Comparison of ENCODE assay signal across 20 cellular contexts in genomic region chr12:60693019-60693626, GRCh38.
"Had no signal": no experiment of that assay in that cellular context is flagged by ENCODE, and none has a peak within 500 bp of the region (broad histone marks: within the 10 kb centered on the region; RNA-seq: fewer than 3 reads in every experiment).

No MANE protein-coding gene starts in this region.

- H3K27me3 ChIP-seq: hepatocyte, left lung, thyroid gland had no signal

- FAIRE-seq: kidney had no signal

- H3K36me3 ChIP-seq: left lung, thyroid gland, WERI-Rb-1 had no signal

- H3K4me2 ChIP-seq: hepatocyte had no signal

- H3K4me1 ChIP-seq: left lung, thyroid gland had no signal

- H2AFZ ChIP-seq: hepatocyte had no signal

- H3K9me3 ChIP-seq: thyroid gland had no signal

- DNase-seq: activated CD4-positive, alpha-beta memory T cell treated with anti-CD3 and anti-CD28 coated beads for 36 hours; activated CD4-positive, alpha-beta T cell treated with anti-CD3 and anti-CD28 coated beads for 36 hours; activated CD8-positive, alpha-beta memory T cell treated with anti-CD3 and anti-CD28 coated beads, Interleukin-2, amount 10 ng/mL, durations not matched to agents 7 days and 5 days; activated effector memory CD4-positive, alpha-beta T cell treated with anti-CD3 and anti-CD28 coated beads, Interleukin-2, amount 50 U/mL, for 16 hours; activated T-cell treated with anti-CD3 and anti-CD28 coated beads, Interleukin-2, amount 50 U/mL, for 24 hours; amygdala; kidney; left lung; mucosa of descending colon; naive thymus-derived CD8-positive, alpha-beta T cell; posterior cingulate gyrus; retina; stimulated activated CD4-positive, alpha-beta T cell treated with anti-CD3 and anti-CD28 coated beads, Interleukin-15, amount 100 ng/mL, for 24 hours; stimulated activated CD4-positive, alpha-beta T cell treated with anti-CD3 and anti-CD28 coated beads, Interleukin-4, amount 100 ng/mL, for 1 hour; stimulated activated naive B cell treated with anti-CD40 and anti-IgM and Interleukin-4, amounts not matched to agents 10 μg/mL and 1 μg/mL and 100 μg/mL, for 72 hours; T-helper 17 cell; thyroid gland; WERI-Rb-1 had no signal

- H3K27ac ChIP-seq: hepatocyte, left lung, skin epidermis, thyroid gland, WERI-Rb-1 had no signal

- H3K4me3 ChIP-seq: hepatocyte, left lung, mucosa of descending colon, skin epidermis, thyroid gland had no signal
